Comparison of ENCODE assay signal across 1 cellular context in the genomic region with DNA sequence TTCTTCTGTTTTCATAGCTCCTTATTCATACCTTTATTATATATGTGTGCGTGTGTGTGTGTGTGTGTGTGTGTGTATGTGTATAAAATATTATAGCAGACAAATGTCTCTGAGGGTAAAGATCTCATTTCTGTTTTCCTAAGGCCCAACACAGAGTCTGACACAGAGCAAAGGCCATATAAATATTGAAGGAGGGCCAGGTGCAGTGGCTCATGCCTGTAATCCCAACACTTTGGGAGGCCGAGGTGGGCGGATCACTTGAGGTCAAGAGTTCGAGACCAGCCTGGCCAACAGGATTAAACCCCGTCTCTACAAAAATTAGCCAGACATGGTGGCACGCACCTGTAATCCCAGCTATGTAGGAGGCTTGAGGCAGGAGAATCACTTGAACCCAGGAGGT.
TF ChIP-seq lines count a peak whose summit lies in the region.
"Not testable (repeated sequence)": the region's sequence is repeated elsewhere in the genome, so short reads cannot be mapped to it uniquely, and the experiment has no call there.

No MANE protein-coding gene starts in this region.

TF ChIP-seq in HepG2, 621 proteins besides CTCF, POLR2A, EP300 and RAD21:
- TF ChIP-seq CREB1 (IDR thresholded peaks at IDR 0.05); FOXA1 (IDR thresholded peaks at IDR 0.05); NR2F6 (CRISPR knock-in tag; IDR thresholded peaks at IDR 0.05): not testable (repeated sequence)
- TF ChIP-seq CREB1 (CRISPR knock-in tag; IDR thresholded peaks at IDR 0.05): 0 out of 2 replicates have a peak, but pooled peaks have one; percentile 21
- TF ChIP-seq SP5 (CRISPR knock-in tag; IDR thresholded peaks at IDR 0.05; ENCODE audit: borderline replicate concordance, low read depth): peak; percentile 25; the same call in 1 of the 2 replicates
- 0 out of 2 replicates have a peak, but pooled peaks have one; percentile 23 for TF ChIP-seq ARID5B (CRISPR knock-in tag; IDR thresholded peaks at IDR 0.05)
- TF ChIP-seq PITX1 (CRISPR knock-in tag; IDR thresholded peaks at IDR 0.05): peak; percentile 85
- TF ChIP-seq FOXA1 (CRISPR knock-in tag; IDR thresholded peaks at IDR 0.05): 0 out of 2 replicates have a peak, but pooled peaks have one; percentile 15
- TF ChIP-seq, protein P1, sequence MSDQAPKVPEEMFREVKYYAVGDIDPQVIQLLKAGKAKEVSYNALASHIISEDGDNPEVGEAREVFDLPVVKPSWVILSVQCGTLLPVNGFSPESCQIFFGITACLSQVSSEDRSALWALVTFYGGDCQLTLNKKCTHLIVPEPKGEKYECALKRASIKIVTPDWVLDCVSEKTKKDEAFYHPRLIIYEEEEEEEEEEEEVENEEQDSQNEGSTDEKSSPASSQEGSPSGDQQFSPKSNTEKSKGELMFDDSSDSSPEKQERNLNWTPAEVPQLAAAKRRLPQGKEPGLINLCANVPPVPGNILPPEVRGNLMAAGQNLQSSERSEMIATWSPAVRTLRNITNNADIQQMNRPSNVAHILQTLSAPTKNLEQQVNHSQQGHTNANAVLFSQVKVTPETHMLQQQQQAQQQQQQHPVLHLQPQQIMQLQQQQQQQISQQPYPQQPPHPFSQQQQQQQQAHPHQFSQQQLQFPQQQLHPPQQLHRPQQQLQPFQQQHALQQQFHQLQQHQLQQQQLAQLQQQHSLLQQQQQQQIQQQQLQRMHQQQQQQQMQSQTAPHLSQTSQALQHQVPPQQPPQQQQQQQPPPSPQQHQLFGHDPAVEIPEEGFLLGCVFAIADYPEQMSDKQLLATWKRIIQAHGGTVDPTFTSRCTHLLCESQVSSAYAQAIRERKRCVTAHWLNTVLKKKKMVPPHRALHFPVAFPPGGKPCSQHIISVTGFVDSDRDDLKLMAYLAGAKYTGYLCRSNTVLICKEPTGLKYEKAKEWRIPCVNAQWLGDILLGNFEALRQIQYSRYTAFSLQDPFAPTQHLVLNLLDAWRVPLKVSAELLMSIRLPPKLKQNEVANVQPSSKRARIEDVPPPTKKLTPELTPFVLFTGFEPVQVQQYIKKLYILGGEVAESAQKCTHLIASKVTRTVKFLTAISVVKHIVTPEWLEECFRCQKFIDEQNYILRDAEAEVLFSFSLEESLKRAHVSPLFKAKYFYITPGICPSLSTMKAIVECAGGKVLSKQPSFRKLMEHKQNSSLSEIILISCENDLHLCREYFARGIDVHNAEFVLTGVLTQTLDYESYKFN (CRISPR knock-in tag; conservative IDR thresholded peaks at IDR 0.05): peak; percentile 47; the same call in 1 of the 2 replicates
- peak; percentile 72 for TF ChIP-seq ZMYM3 (CRISPR knock-in tag; IDR thresholded peaks at IDR 0.05)
- 0 out of 2 replicates have a peak, but pooled peaks have one; percentile 25 for TF ChIP-seq PHF21A (CRISPR knock-in tag; IDR thresholded peaks at IDR 0.05)
- TF ChIP-seq RXRA (CRISPR knock-in tag; IDR thresholded peaks at IDR 0.05): 0 out of 2 replicates have a peak, but pooled peaks have one; percentile 18
- TF ChIP-seq HNF4A (CRISPR knock-in tag; IDR thresholded peaks at IDR 0.05): peak; percentile 39; the same call in 1 of the 2 replicates
- 0 out of 2 replicates have a peak, but pooled peaks have one; percentile 50 for TF ChIP-seq ADNP (CRISPR knock-in tag; IDR thresholded peaks at IDR 0.05)
- 0 out of 2 replicates have a peak, but pooled peaks have one; percentile 39 for TF ChIP-seq NR2F6 (IDR thresholded peaks at IDR 0.05)
- TF ChIP-seq POGZ (CRISPR knock-in tag; IDR thresholded peaks at IDR 0.05): 0 out of 2 replicates have a peak, but pooled peaks have one; percentile 16
- peak; percentile 52; the same call in 1 of the 2 replicates for TF ChIP-seq RARA (CRISPR knock-in tag; IDR thresholded peaks at IDR 0.05)
- TF ChIP-seq, protein P2, sequence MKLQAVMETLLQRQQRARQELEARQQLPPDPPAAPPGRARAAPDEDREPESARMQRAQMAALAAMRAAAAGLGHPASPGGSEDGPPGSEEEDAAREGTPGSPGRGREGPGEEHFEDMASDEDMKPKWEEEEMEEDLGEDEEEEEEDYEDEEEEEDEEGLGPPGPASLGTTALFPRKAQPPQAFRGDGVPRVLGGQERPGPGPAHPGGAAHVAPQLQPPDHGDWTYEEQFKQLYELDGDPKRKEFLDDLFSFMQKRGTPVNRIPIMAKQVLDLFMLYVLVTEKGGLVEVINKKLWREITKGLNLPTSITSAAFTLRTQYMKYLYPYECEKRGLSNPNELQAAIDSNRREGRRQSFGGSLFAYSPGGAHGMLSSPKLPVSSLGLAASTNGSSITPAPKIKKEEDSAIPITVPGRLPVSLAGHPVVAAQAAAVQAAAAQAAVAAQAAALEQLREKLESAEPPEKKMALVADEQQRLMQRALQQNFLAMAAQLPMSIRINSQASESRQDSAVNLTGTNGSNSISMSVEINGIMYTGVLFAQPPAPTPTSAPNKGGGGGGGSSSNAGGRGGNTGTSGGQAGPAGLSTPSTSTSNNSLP (IDR thresholded peaks at IDR 0.05; ENCODE audit: low read depth, low read length): 0 out of 2 replicates have a peak, but pooled peaks have one; percentile 36
- peak; percentile 78 for TF ChIP-seq ZMYM2 (CRISPR knock-in tag; IDR thresholded peaks at IDR 0.05)
- peak; percentile 31; the same call in 1 of the 2 replicates for TF ChIP-seq ZMYM4 (CRISPR knock-in tag; IDR thresholded peaks at IDR 0.05)
- TF ChIP-seq SALL1 (CRISPR knock-in tag; IDR thresholded peaks at IDR 0.05): peak; percentile 72
